ENCODE assay signal across 1 cellular context in the genomic region with DNA sequence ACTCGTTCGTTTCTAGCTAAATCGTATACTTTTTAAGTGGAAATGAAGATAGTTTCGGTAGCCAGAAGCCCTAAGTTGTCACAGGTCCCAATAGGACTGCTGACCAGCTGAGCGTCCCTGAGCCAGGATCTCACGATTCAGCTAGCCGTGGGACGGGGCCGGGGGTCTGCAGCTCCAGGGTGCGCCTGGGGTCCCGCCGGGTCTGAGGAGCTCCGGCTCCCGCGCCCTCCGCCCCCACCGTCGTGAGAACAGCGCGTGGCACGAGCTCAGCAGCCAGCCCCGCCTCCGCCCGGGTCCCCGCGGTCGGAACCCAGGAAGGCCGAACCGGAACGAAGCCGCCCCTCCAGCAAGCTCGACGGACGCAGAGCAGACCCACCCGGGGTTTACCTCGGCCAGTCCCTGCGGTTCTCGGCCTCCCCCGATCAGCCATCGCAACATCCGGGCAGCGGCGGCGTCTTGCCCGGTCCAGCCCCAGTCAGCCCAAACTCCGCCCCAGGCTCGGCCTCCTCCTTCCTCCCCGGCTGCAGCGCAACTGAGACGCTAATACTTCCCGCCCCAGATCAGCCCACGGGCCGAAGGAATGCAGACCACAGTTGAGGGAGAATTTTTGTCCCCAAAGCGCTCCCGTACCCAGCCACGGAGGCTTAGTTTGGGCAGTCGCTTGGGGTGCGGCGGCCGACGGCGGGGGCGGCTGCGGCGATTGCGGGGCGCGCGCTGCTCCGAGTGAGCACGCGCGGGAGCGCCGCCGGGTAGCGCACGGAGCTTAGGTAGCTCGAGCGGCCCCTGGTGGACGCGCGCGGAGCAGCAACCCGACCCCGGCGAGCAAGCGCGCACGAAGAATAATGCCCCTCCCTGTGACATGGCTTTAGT.
TF ChIP-seq lines count a peak whose summit lies in the region.

A gene with protein sequence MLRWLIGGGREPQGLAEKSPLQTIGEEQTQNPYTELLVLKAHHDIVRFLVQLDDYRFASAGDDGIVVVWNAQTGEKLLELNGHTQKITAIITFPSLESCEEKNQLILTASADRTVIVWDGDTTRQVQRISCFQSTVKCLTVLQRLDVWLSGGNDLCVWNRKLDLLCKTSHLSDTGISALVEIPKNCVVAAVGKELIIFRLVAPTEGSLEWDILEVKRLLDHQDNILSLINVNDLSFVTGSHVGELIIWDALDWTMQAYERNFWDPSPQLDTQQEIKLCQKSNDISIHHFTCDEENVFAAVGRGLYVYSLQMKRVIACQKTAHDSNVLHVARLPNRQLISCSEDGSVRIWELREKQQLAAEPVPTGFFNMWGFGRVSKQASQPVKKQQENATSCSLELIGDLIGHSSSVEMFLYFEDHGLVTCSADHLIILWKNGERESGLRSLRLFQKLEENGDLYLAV (minus strand): TSS at position 534 of the 870 bp plus-strand sequence. CDS start 96 bp downstream, at position 438.

TF ChIP-seq in GM23338, 12 proteins besides CTCF, POLR2A, EP300 and RAD21 (continued from another document):
- TF ChIP-seq, protein P1, sequence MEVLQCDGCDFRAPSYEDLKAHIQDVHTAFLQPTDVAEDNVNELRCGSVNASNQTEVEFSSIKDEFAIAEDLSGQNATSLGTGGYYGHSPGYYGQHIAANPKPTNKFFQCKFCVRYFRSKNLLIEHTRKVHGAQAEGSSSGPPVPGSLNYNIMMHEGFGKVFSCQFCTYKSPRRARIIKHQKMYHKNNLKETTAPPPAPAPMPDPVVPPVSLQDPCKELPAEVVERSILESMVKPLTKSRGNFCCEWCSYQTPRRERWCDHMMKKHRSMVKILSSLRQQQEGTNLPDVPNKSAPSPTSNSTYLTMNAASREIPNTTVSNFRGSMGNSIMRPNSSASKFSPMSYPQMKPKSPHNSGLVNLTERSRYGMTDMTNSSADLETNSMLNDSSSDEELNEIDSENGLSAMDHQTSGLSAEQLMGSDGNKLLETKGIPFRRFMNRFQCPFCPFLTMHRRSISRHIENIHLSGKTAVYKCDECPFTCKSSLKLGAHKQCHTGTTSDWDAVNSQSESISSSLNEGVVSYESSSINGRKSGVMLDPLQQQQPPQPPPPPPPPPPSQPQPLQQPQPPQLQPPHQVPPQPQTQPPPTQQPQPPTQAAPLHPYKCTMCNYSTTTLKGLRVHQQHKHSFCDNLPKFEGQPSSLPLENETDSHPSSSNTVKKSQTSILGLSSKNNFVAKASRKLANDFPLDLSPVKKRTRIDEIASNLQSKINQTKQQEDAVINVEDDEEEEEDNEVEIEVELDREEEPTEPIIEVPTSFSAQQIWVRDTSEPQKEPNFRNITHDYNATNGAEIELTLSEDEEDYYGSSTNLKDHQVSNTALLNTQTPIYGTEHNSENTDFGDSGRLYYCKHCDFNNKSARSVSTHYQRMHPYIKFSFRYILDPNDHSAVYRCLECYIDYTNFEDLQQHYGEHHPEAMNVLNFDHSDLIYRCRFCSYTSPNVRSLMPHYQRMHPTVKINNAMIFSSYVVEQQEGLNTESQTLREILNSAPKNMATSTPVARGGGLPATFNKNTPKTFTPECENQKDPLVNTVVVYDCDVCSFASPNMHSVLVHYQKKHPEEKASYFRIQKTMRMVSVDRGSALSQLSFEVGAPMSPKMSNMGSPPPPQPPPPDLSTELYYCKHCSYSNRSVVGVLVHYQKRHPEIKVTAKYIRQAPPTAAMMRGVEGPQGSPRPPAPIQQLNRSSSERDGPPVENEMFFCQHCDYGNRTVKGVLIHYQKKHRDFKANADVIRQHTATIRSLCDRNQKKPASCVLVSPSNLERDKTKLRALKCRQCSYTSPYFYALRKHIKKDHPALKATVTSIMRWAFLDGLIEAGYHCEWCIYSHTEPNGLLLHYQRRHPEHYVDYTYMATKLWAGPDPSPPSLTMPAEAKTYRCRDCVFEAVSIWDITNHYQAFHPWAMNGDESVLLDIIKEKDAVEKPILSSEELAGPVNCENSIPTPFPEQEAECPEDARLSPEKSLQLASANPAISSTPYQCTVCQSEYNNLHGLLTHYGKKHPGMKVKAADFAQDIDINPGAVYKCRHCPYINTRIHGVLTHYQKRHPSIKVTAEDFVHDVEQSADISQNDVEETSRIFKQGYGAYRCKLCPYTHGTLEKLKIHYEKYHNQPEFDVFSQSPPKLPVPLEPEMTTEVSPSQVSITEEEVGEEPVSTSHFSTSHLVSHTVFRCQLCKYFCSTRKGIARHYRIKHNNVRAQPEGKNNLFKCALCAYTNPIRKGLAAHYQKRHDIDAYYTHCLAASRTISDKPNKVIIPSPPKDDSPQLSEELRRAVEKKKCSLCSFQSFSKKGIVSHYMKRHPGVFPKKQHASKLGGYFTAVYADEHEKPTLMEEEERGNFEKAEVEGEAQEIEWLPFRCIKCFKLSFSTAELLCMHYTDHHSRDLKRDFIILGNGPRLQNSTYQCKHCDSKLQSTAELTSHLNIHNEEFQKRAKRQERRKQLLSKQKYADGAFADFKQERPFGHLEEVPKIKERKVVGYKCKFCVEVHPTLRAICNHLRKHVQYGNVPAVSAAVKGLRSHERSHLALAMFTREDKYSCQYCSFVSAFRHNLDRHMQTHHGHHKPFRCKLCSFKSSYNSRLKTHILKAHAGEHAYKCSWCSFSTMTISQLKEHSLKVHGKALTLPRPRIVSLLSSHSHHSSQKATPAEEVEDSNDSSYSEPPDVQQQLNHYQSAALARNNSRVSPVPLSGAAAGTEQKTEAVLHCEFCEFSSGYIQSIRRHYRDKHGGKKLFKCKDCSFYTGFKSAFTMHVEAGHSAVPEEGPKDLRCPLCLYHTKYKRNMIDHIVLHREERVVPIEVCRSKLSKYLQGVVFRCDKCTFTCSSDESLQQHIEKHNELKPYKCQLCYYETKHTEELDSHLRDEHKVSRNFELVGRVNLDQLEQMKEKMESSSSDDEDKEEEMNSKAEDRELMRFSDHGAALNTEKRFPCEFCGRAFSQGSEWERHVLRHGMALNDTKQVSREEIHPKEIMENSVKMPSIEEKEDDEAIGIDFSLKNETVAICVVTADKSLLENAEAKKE (CRISPR knock-in tag; IDR thresholded peaks at IDR 0.05), result no peak
